16 cellular contexts compared by ENCODE assay signal in the genomic region with DNA sequence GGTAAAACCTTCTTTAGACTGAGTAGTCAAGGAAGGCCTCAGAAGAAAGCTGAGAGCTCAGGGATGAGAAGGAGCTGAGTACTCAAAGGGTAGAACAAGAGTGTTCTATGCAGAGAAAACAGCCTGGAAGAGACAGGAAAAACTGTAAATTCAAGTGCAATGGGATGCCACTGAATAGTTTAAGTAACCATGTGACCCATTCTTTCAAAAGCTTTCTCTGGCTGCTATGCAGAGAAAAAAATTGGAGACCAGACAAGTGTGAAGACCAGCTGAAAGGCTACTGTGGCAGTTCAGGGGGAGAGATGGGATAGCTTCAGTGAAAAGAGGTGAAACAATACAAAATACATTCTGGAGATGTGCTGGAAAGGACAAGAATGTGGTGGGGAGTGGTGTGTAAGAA.
A peak's percentile ranks its signal among the peaks of the same experiment; 100 is the strongest.
DNase-seq lines count a peak whose midpoint lies in the region; ATAC-seq and TF ChIP-seq lines count a peak whose summit lies in the region.
"Had no signal": no experiment of that assay in that cellular context is flagged by ENCODE, and none has a peak within 500 bp of the region (broad histone marks: within the 10 kb centered on the region; RNA-seq: fewer than 3 reads in every experiment).

No MANE protein-coding gene starts in this region.

- peak overlapping the region; percentile 18 for H3K27ac Mint-ChIP-seq in activated naive CD8-positive, alpha-beta T cell treated with anti-CD3 and anti-CD28 coated beads, Interleukin-2, amount 10 ng/mL, durations not matched to agents 7 days and 5 days

- H3K4me1 ChIP-seq in cardiac muscle cell (ENCODE audit: low read depth) (peaks cover 20% of the 10 kb centered on the region), right atrium auricular region (peaks cover 0 to 23% of the 10 kb centered on the region in 2 donors)

- H3K4me1 Mint-ChIP-seq in activated naive CD8-positive, alpha-beta T cell treated with anti-CD3 and anti-CD28 coated beads, Interleukin-2, amount 10 ng/mL, durations not matched to agents 7 days and 5 days, result peaks cover 59% of the 10 kb centered on the region
- H3K4me1 Mint-ChIP-seq in activated T-cell treated with anti-CD3 and anti-CD28 coated beads, Interleukin-2, amount 50 U/mL, for 4 hours (ENCODE audit: low read depth), result peaks cover 63% of the 10 kb centered on the region

- no peak overlapping the region for H3K4me3 ChIP-seq in cardiac muscle cell
- H3K4me3 ChIP-seq in right atrium auricular region, result no peak overlapping the region
- H3K4me3 ChIP-seq: vagina had no signal

- H3K9me3 Mint-ChIP-seq in activated naive CD8-positive, alpha-beta T cell treated with anti-CD3 and anti-CD28 coated beads, Interleukin-2, amount 10 ng/mL, durations not matched to agents 7 days and 5 days, result no peaks in the 10 kb centered on the region
- no peaks in the 10 kb centered on the region for H3K9me3 Mint-ChIP-seq in activated T-cell treated with anti-CD3 and anti-CD28 coated beads, Interleukin-2, amount 50 U/mL, for 4 hours
- H3K9me3 Mint-ChIP-seq: neural crest cell had no signal

- peaks cover 32% of the 10 kb centered on the region for H3K36me3 Mint-ChIP-seq in activated naive CD8-positive, alpha-beta T cell treated with anti-CD3 and anti-CD28 coated beads, Interleukin-2, amount 10 ng/mL, durations not matched to agents 7 days and 5 days
- H3K36me3 Mint-ChIP-seq in activated T-cell treated with anti-CD3 and anti-CD28 coated beads, Interleukin-2, amount 50 U/mL, for 4 hours (ENCODE audit: insufficient read depth), result peaks cover 8% of the 10 kb centered on the region

- no peak for ATAC-seq in activated naive CD8-positive, alpha-beta T cell treated with anti-CD3 and anti-CD28 coated beads, Interleukin-2, amount 10 ng/mL, durations not matched to agents 7 days and 5 days (ENCODE audit: low read depth)
- ATAC-seq in activated T-cell treated with anti-CD3 and anti-CD28 coated beads, Interleukin-2, amount 50 U/mL, for 4 hours, result no peak

- H3K27ac ChIP-seq in cardiac muscle cell, result peak overlapping the region; percentile 86
- H3K27ac ChIP-seq in right atrium auricular region, result no peak overlapping the region
- peak overlapping the region; percentile 36 for H3K27ac ChIP-seq in temporal lobe (ENCODE audit: low read depth, low read length)
- H3K27ac ChIP-seq: epithelial cell of prostate, vagina had no signal

- TF ChIP-seq CTCF in cardiac muscle cell (IDR thresholded peaks at IDR 0.05; ENCODE audit: low read depth, low read length) (no peak), right atrium auricular region (IDR thresholded peaks at IDR 0.05) (no peak)

- POLR2A ChIA-PET in activated naive CD8-positive, alpha-beta T cell treated with anti-CD3 and anti-CD28 coated beads, Interleukin-2, amount 10 ng/mL, durations not matched to agents 7 days and 5 days (lab: Charles Lee), result interaction anchor here (0.6 to 6.7 kb wide), 3 partner anchors 10 to 43 kb away, joined by 4 to 60 read pairs (median 6); no protein-coding TSS in a partner anchor

- DNase-seq in cardiac muscle cell (ENCODE audit: low read depth in 1 of 2, low spot score in 1 of 2) (peak in 1 of 2 donors; percentile 46), right atrium auricular region (ENCODE audit: low spot score) (no peak), globus pallidus (ENCODE audit: low spot score) (peak; percentile 76), H4 (ENCODE audit: low spot score) (no peak), middle frontal gyrus (ENCODE audit: extremely low spot score, low spot score) (no peak)
- no peak for DNase-seq in activated naive CD8-positive, alpha-beta T cell treated with anti-CD3 and anti-CD28 coated beads, Interleukin-2, amount 10 ng/mL, durations not matched to agents 7 days and 5 days
- no peak for DNase-seq in activated T-cell treated with anti-CD3 and anti-CD28 coated beads, Interleukin-2, amount 50 U/mL, for 4 hours
- DNase-seq: activated CD4-positive, alpha-beta T cell treated with anti-CD3 and anti-CD28 coated beads, Interleukin-2, amount 50 U/mL, for 4 hours; AML-193; NCI-H2107; small intestine; T-helper 1 cell had no signal

- no peaks in the 10 kb centered on the region for H3K27me3 Mint-ChIP-seq in activated naive CD8-positive, alpha-beta T cell treated with anti-CD3 and anti-CD28 coated beads, Interleukin-2, amount 10 ng/mL, durations not matched to agents 7 days and 5 days
- no peaks in the 10 kb centered on the region for H3K27me3 Mint-ChIP-seq in activated T-cell treated with anti-CD3 and anti-CD28 coated beads, Interleukin-2, amount 50 U/mL, for 4 hours (ENCODE audit: low read depth)

- H3K9me3 ChIP-seq in cardiac muscle cell (ENCODE audit: low read depth) (no peaks in the 10 kb centered on the region), right atrium auricular region (no peaks in the 10 kb centered on the region)
- H3K9me3 ChIP-seq: vagina had no signal

- H3K36me3 ChIP-seq in cardiac muscle cell (no peaks in the 10 kb centered on the region), right atrium auricular region (peaks cover 5% of the 10 kb centered on the region)
- H3K36me3 ChIP-seq: vagina had no signal

- H3K27me3 ChIP-seq in cardiac muscle cell (no peaks in the 10 kb centered on the region), right atrium auricular region (no peaks in the 10 kb centered on the region)
- H3K27me3 ChIP-seq: vagina had no signal

- no peak overlapping the region for H3K4me3 Mint-ChIP-seq in activated naive CD8-positive, alpha-beta T cell treated with anti-CD3 and anti-CD28 coated beads, Interleukin-2, amount 10 ng/mL, durations not matched to agents 7 days and 5 days
- H3K4me3 Mint-ChIP-seq in activated T-cell treated with anti-CD3 and anti-CD28 coated beads, Interleukin-2, amount 50 U/mL, for 4 hours, result no peak overlapping the region
- H3K4me3 Mint-ChIP-seq: neural crest cell had no signal

Comparison
In these comparisons a context has a peak if more than half of its experiments do, and no peak if none do; other contexts are left out.
1. H3K27ac ChIP-seq: peak in cardiac muscle cell (single experiment) and temporal lobe (single experiment); none in right atrium auricular region (0 of 2).